Comparison of ENCODE assay signal across 25 cellular contexts in the genomic region with DNA sequence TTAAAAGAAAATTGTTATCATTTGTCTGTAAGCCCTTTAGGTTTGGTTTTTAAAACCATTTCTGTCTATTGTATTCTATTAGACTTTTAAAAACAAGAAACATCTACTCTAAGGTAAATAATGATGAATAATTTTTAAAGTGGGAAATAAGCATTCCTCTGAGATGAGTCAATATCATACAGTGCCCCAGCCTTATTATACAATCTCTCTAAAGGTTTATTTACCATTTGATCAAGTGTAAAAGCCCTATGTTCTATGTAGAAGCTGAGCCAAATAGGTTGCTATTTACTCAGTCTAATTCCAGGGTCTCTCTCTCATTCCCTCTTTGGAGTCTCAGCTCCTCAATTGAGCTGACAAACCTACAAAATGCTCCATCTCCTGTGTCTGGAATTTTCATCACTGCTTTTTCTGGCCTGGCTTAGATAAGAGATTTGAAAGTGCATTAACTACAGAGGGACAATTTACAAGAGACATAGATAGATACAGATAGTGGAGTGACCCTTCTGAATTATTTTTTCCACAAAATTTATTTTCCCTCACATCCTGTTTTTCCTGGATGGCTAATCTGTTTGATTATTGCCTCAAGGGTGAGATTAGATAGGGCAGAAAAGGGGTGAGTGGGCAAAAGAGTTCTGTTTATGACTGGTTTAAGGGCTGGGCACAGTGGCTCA. TPM values are rescaled to one million over a fixed set of nuclear protein-coding genes. Genes with fewer than 3 reads are reported as not detected.
DNase-seq lines count a peak whose midpoint lies in the region; ATAC-seq lines count a peak whose summit lies in the region.
"Had no signal": no experiment of that assay in that cellular context is flagged by ENCODE, and none has a peak within 500 bp of the region (broad histone marks: within the 10 kb centered on the region; RNA-seq: fewer than 3 reads in every experiment).

No MANE protein-coding gene starts in this region.

- DNase-seq in DMS53 treated with DMSO at 0.1 percent for 48 hours (lab: John Stamatoyannopoulos, UW; ENCODE audit: unreplicated experiment) (peak; percentile 18), NCI-H2029 (lab: John Stamatoyannopoulos, UW) (peak; percentile 56), SK-N-DZ (ENCODE audit: low spot score) (peak; percentile 5), kidney tubule cell (ENCODE audit: low spot score) (peak; percentile 24), AG08396 (ENCODE audit: low spot score) (no peak), COR-L47 (lab: John Stamatoyannopoulos, UW) (no peak), left ventricle myocardium superior (no peak), NCI-H2107 treated with DMSO at 0.1 percent for 48 hours (lab: John Stamatoyannopoulos, UW; ENCODE audit: unreplicated experiment) (no peak)
- DNase-seq: activated CD4-positive, alpha-beta memory T cell treated with anti-CD3 and anti-CD28 coated beads, Interleukin-2, amount 10 ng/mL, durations not matched to agents 7 days and 5 days; activated naive CD4-positive, alpha-beta T cell treated with anti-CD3 and anti-CD28 coated beads for 36 hours; CD4-positive, alpha-beta memory T cell; colonic mucosa; endodermal cell; heart left ventricle; Karpas-422; naive thymus-derived CD4-positive, alpha-beta T cell; NCI-H1105; ovary; right lobe of liver had no signal

- ATAC-seq in left ventricle myocardium superior = no peak
- ATAC-seq: heart left ventricle; naive thymus-derived CD4-positive, alpha-beta T cell; Right ventricle myocardium inferior; stimulated activated memory B cell treated with anti-CD40 and anti-IgM and Interleukin-4, amounts not matched to agents 10 μg/mL and 1 μg/mL and 100 μg/mL, for 72 hours had no signal

- intact Hi-C loops in left ventricle myocardium superior (cut with micrococcal nuclease) = no loop called here

RNA-seq across cellular contexts. Expression of a gene that starts 24.8 kb away (rescaled TPM):
- polyA plus RNA-seq in SK-N-DZ (2014; cell fraction: cytosol; rRNA removed) = not detected in 2 replicates
- polyA plus RNA-seq in SK-N-DZ (2014; cell fraction: nucleus; rRNA removed) = not detected in 2 replicates
- total RNA-seq in left ventricle myocardium superior = 2.3 TPM
- total RNA-seq: activated CD4-positive, alpha-beta memory T cell treated with anti-CD3 and anti-CD28 coated beads, Interleukin-2, amount 10 ng/mL, durations not matched to agents 7 days and 5 days; activated naive CD4-positive, alpha-beta T cell treated with anti-CD3 and anti-CD28 coated beads for 36 hours; ascending aorta; CD4-positive, alpha-beta memory T cell; G401; HT-29; naive thymus-derived CD4-positive, alpha-beta T cell; T-helper 1 cell treated with Interleukin-12 subunit alpha and Interleukin-12 subunit beta and Interleukin-4 antibody, amounts not matched to agents 30 ng/mL and 1 ng/mL, for 36 hours had no signal
- polyA plus RNA-seq: CD4-positive, alpha-beta memory T cell; naive thymus-derived CD4-positive, alpha-beta T cell had no signal

Comparison
In these comparisons a context has a peak if more than half of its experiments do, and no peak if none do; other contexts are left out.
1. DNase-seq: peak in DMS53 treated with DMSO at 0.1 percent for 48 hours (single experiment), NCI-H2029 (single experiment), SK-N-DZ (single experiment) and kidney tubule cell (single experiment); none in AG08396 (single experiment), COR-L47 (single experiment), left ventricle myocardium superior (single experiment) and NCI-H2107 treated with DMSO at 0.1 percent for 48 hours (single experiment).